In genomic region chr2:102005989-102006885, GRCh38 we compare ENCODE assay signal across 7 cellular contexts. TPM values are rescaled to one million over a fixed set of nuclear protein-coding genes. Genes with fewer than 3 reads are reported as not detected.
A peak's percentile ranks its signal among the peaks of the same experiment; 100 is the strongest.
DNase-seq lines count a peak whose midpoint lies in the region; ATAC-seq and TF ChIP-seq lines count a peak whose summit lies in the region.

No MANE protein-coding gene starts in this region.

- no peak overlapping the region for H3K4me2 ChIP-seq in HCT116 (ENCODE audit: low read length)

- H4K20me1 ChIP-seq in HCT116 (ENCODE audit: insufficient read depth): no peaks in the 10 kb centered on the region

- no peaks in the 10 kb centered on the region for H3K27me3 ChIP-seq in HCT116 (ENCODE audit: insufficient read depth, low read length)
- H3K27me3 ChIP-seq in liver (ENCODE audit: control insufficient read depth in 4 of 4, insufficient read depth in 4 of 4, low read length in 3 of 4): no peaks in the 10 kb centered on the region
- H3K27me3 ChIP-seq in tibial nerve: no peaks in the 10 kb centered on the region

- intact Hi-C loops in HCT116 (cut with micrococcal nuclease): loop anchor here (2.0 to 5.0 kb wide), 3 partner anchors 235 to 441 kb away; partner anchors contain the start of gene IL18R1

- CTCF ChIA-PET in HCT116 (lab: Charles Lee): interaction anchor here (0.7 to 4.0 kb wide), 16 partner anchors 8 to 747 kb away, joined by 3 to 60 read pairs (median 4); no protein-coding TSS in a partner anchor

- 0 out of 4 replicates have a peak, but pooled peaks cover 0 to 4% of the 10 kb centered on the region in 2 experiments for H3K4me1 ChIP-seq in HCT116 (ENCODE audit: control insufficient read depth in 1 of 2, insufficient read depth in 2 of 2, low read length in 2 of 2)
- H3K4me1 ChIP-seq in liver (ENCODE audit: control insufficient read depth in 4 of 4, insufficient read depth in 4 of 4, low read length in 3 of 4): peaks cover 0 to 10% (median 4%) of the 10 kb centered on the region in 4 donors
- H3K4me1 ChIP-seq in tibial nerve: peaks cover 0 to 18% (median 11%) of the 10 kb centered on the region in 4 donors

- TF ChIP-seq RAD21 in HCT116 (IDR thresholded peaks at IDR 0.05; ENCODE audit: low read depth) (peak; percentile 62), liver (IDR thresholded peaks at IDR 0.05) (peak; percentile 86 to 88)

- TF ChIP-seq EP300 in tibial nerve (IDR thresholded peaks at IDR 0.05): no peak

- no peaks in the 10 kb centered on the region for H3K79me2 ChIP-seq in HCT116 (ENCODE audit: insufficient read depth, low read length)

- ATAC-seq in HCT116: peak; percentile 96

- TF ChIP-seq POLR2A in HCT116 (IDR thresholded peaks at IDR 0.05; ENCODE audit: borderline replicate concordance, extremely low read depth, insufficient read depth, insufficient read length) (no peak), tibial nerve (IDR thresholded peaks at IDR 0.05) (no peak)

- peak; percentile 54 to 84 (median 73); a peak in 5 of 6 replicates for TF ChIP-seq CTCF in HCT116 (IDR thresholded peaks at IDR 0.05 in 2 of 3, conservative IDR thresholded peaks at IDR 0.05 in 1 of 3; ENCODE audit: borderline replicate concordance in 1 of 3, insufficient read depth in 1 of 3, low read depth in 2 of 3, low read length in 2 of 3)
- peak; percentile 68 for TF ChIP-seq CTCF in liver (IDR thresholded peaks at IDR 0.05; ENCODE audit: low read depth, low read length, missing input control)
- peak; percentile 37 to 65 (median 53) for TF ChIP-seq CTCF in tibial nerve (IDR thresholded peaks at IDR 0.05)

- H3K9ac ChIP-seq in HCT116 (ENCODE audit: low read length) (no peak overlapping the region), liver (ENCODE audit: low read depth in 1 of 2, low read length in 2 of 2) (no peak overlapping the region)

- POLR2A ChIA-PET in HCT116 (lab: Charles Lee): interaction anchor here (0.7 kb wide), 1 partner anchor 234 kb away, joined by 3 read pairs; no protein-coding TSS in a partner anchor

- no TSS peak for BruUV-seq in HCT116 (replicated peaks; lab: Mats Ljungman, UMichigan)

- 53% methylated on average over 15 of the region's 15 CpGs for WGBS in liver
- 62 to 72% methylated on average over 15 of the region's 15 CpGs for WGBS in tibial nerve, 2 donors

- H3K9me2 ChIP-seq in HCT116 (ENCODE audit: insufficient read depth): no peaks in the 10 kb centered on the region

- peak; percentile 47 for DNase-seq in ELF-1 (ENCODE audit: low read depth, low spot score)
- peak; percentile 44 for DNase-seq in HCT116 (ENCODE audit: low read depth, low spot score)
- DNase-seq in OCI-M1 (lab: John Stamatoyannopoulos, UW): peak; percentile 59
- peak; percentile 19 for DNase-seq in cerebellar cortex (ENCODE audit: low spot score)
- peak in 1 of 2 donors; percentile 72 for DNase-seq in tibial nerve (ENCODE audit: low spot score in 2 of 2)
- no peak for DNase-seq in NCI-H146 (lab: John Stamatoyannopoulos, UW)

- peak overlapping the region; percentile 29 for H2AFZ ChIP-seq in HCT116 (ENCODE audit: low read depth, low read length, poor library complexity, severe bottlenecking)

- RAD21 ChIA-PET in HCT116 (lab: Charles Lee; ENCODE audit: low non-redundant PET in 1 of 2, low total read pairs in 2 of 2, uncharacterized antibody in 2 of 2, unreplicated experiment in 2 of 2): interaction anchor here in 1 of 2 experiments (1.1 kb wide), 1 partner anchor 234 kb away, joined by 5 read pairs; no protein-coding TSS in a partner anchor

- H3K27ac ChIP-seq in HCT116 (ENCODE audit: low read depth, low read length) (no peak overlapping the region), liver (ENCODE audit: low read depth in 1 of 2, low read length in 2 of 2) (no peak overlapping the region), tibial nerve (no peak overlapping the region)

- H3K9me3 ChIP-seq in HCT116 (ENCODE audit: control insufficient read depth in 1 of 2, insufficient read depth in 1 of 2, low read depth in 1 of 2, low read length in 2 of 2) (no peaks in the 10 kb centered on the region), liver (ENCODE audit: control insufficient read depth in 4 of 4, low read length in 3 of 4) (no peaks in the 10 kb centered on the region), tibial nerve (no peaks in the 10 kb centered on the region)

- H3K36me3 ChIP-seq in HCT116 (ENCODE audit: control insufficient read depth in 1 of 2, insufficient read depth in 2 of 2, low read length in 2 of 2): no peaks in the 10 kb centered on the region
- no peaks in the 10 kb centered on the region for H3K36me3 ChIP-seq in liver (ENCODE audit: control insufficient read depth in 4 of 4, insufficient read depth in 3 of 4, low read depth in 1 of 4, low read length in 3 of 4)
- no peaks in the 10 kb centered on the region for H3K36me3 ChIP-seq in tibial nerve

- H3K4me3 ChIP-seq in HCT116 (replicated peaks in 1 of 2; ENCODE audit: low read depth in 1 of 2, low read length in 2 of 2) (no peak overlapping the region), liver (ENCODE audit: low read depth in 1 of 3, low read length in 3 of 3) (no peak overlapping the region), tibial nerve (no peak overlapping the region)

TF ChIP-seq in HCT116, 20 proteins besides CTCF, POLR2A, EP300 and RAD21 (continues in another document):
- TF ChIP-seq TCF7L2 (IDR thresholded peaks at IDR 0.05; ENCODE audit: borderline replicate concordance, extremely low read depth, insufficient read depth, insufficient read length) (no peak), ATF3 (IDR thresholded peaks at IDR 0.05) (no peak), JUND (IDR thresholded peaks at IDR 0.05) (no peak), SIN3A (IDR thresholded peaks at IDR 0.05; ENCODE audit: low read depth) (no peak), YY1 (IDR thresholded peaks at IDR 0.05; ENCODE audit: extremely low read depth, insufficient replicate concordance, low read depth, low read length) (no peak), CBX3 (IDR thresholded peaks at IDR 0.05; ENCODE audit: low read depth) (no peak), CEBPB (IDR thresholded peaks at IDR 0.05; ENCODE audit: low read depth) (no peak), ZBTB33 (IDR thresholded peaks at IDR 0.05; ENCODE audit: extremely low read depth, insufficient replicate concordance, low read length) (no peak)

TF ChIP-seq in liver, 16 proteins besides CTCF, POLR2A, EP300 and RAD21:
- peak; percentile 29 to 50 for TF ChIP-seq HNF4A (conservative IDR thresholded peaks at IDR 0.05)
- no peak for TF ChIP-seq JUND (IDR thresholded peaks at IDR 0.05)

RNA-seq across cellular contexts. Expression of gene IL1R2, which starts 14.5 kb away (rescaled TPM):
- total RNA-seq in HCT116 (2021; ENCODE audit: unreplicated experiment) (0.52 TPM), liver (10 to 100 TPM in 1 of 2 donors, 1 to 10 TPM in 1; 3.7 to 28.2 TPM), tibial nerve (10 to 100 TPM in 1 of 4 donors, 1 to 10 TPM in 3; 3.6 to 17.7 (median 7.5) TPM)
- 0.18 TPM in 1 of 2 replicates, not detected in the other for polyA plus RNA-seq in HCT116 (2012)
- 10 to 100 TPM in 1 of 2 donors, 1 to 10 TPM in 1; 4.4 to 10.1 TPM for polyA plus RNA-seq in liver
